Comparison of ENCODE assay signal across 18 cellular contexts in the genomic region with DNA sequence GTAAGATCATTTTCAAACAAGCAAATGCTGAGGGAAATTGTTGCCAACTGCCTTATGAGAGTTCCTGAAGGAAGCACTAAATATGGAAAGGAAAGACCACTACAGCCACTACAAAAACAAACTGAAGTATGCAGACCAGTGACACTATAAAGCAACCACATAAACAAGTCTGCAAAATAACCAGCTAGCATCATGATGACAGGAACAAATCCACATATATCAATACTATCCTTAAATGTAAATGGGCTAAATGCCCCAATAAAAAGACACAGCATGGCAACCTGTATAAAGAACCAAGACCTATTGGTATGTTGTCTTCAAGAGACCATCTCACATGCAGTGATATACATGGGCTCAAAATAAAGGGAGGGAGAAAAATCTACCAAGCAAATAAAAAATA.
"Had no signal": no experiment of that assay in that cellular context is flagged by ENCODE, and none has a peak within 500 bp of the region (broad histone marks: within the 10 kb centered on the region; RNA-seq: fewer than 3 reads in every experiment).

No MANE protein-coding gene starts in this region.

- H3K36me3 ChIP-seq: neural progenitor cell, neutrophil, ovary, pancreas, prostate gland, right atrium auricular region, right lobe of liver, sigmoid colon had no signal

- H3K4me3 ChIP-seq: neural progenitor cell, ovary, pancreas, prostate gland, psoas muscle, right atrium auricular region, right lobe of liver, sigmoid colon, skin epidermis, smooth muscle cell, spleen had no signal

- ATAC-seq: naive thymus-derived CD8-positive, alpha-beta T cell; natural killer cell; natural killer cell treated with Interleukin-12 subunit alpha and Interleukin-12 subunit beta and Interleukin-15 and Interleukin-18, amount 100 ng/mL, for 72 hours; pancreas; psoas muscle; right cardiac atrium; right lobe of liver; sciatic nerve had no signal

- H3K9me3 ChIP-seq: neutrophil, prostate gland had no signal

- H3K27ac ChIP-seq: neural progenitor cell, neutrophil, ovary, pancreas, parathyroid adenoma, prostate gland, psoas muscle, right atrium auricular region, right lobe of liver, sigmoid colon, skin epidermis, spleen had no signal

- H3K4me1 ChIP-seq: neural progenitor cell, pancreas, parathyroid adenoma, prostate gland, psoas muscle, right atrium auricular region, right lobe of liver, sigmoid colon, spleen had no signal
